17 cellular contexts compared by ENCODE assay signal in genomic region chr14:85300119-85300518, GRCh38.
"Had no signal": no experiment of that assay in that cellular context is flagged by ENCODE, and none has a peak within 500 bp of the region (broad histone marks: within the 10 kb centered on the region; RNA-seq: fewer than 3 reads in every experiment).

No MANE protein-coding gene starts in this region.

- H3K4me1 ChIP-seq: esophagus squamous epithelium, right lobe of liver had no signal

- H3K27me3 ChIP-seq: esophagus squamous epithelium, ovary, right lobe of liver, testis had no signal

- H3K36me3 ChIP-seq: esophagus squamous epithelium, ovary, right lobe of liver had no signal

- H3K4me3 ChIP-seq: esophagus squamous epithelium, ovary, right lobe of liver, testis had no signal

- DNase-seq: activated B cell treated with CpG ODN at 0.5 μM for 24 hours; activated CD4-positive, alpha-beta memory T cell treated with anti-CD3 and anti-CD28 coated beads for 36 hours; activated CD4-positive, alpha-beta T cell treated with anti-CD3 and anti-CD28 coated beads for 4 hours; activated naive CD4-positive, alpha-beta T cell; activated naive CD8-positive, alpha-beta T cell treated with anti-CD3 and anti-CD28 coated beads for 36 hours; activated T-cell treated with anti-CD3 and anti-CD28 coated beads for 4 hours; amniotic stem cell; caudate nucleus; effector memory CD8-positive, alpha-beta T cell; esophagus squamous epithelium; naive thymus-derived CD8-positive, alpha-beta T cell; ovary; right lobe of liver; small intestine; stimulated activated CD4-positive, alpha-beta T cell treated with anti-CD3 and anti-CD28 coated beads, Interleukin-15, amount 100 ng/mL, for 24 hours; stimulated activated CD4-positive, alpha-beta T cell treated with anti-CD3 and anti-CD28 coated beads, Interleukin-2, amount 100 ng/mL, for 48 hours; testis had no signal

- H3K9me3 ChIP-seq: esophagus squamous epithelium, ovary, right lobe of liver, testis had no signal

- FAIRE-seq: small intestine had no signal

- ATAC-seq: effector memory CD8-positive, alpha-beta T cell; naive thymus-derived CD8-positive, alpha-beta T cell; right lobe of liver had no signal

- H3K27ac ChIP-seq: esophagus squamous epithelium, ovary, right lobe of liver, testis had no signal
